In genomic region chr20:44891826-44892225, GRCh38 we compare ENCODE assay signal across 26 cellular contexts. TPM values are rescaled to one million over a fixed set of nuclear protein-coding genes. Genes with fewer than 3 reads are reported as not detected.
DNase-seq lines count a peak whose midpoint lies in the region; ATAC-seq lines count a peak whose summit lies in the region.
"Had no signal": no experiment of that assay in that cellular context is flagged by ENCODE, and none has a peak within 500 bp of the region (broad histone marks: within the 10 kb centered on the region; RNA-seq: fewer than 3 reads in every experiment).

No MANE protein-coding gene starts in this region.

- peak overlapping the region; percentile 87 for H3K27ac Mint-ChIP-seq in activated naive CD4-positive, alpha-beta T cell treated with anti-CD3 and anti-CD28 coated beads, Interleukin-2, amount 50 U/mL, for 24 hours
- H3K27ac Mint-ChIP-seq in T-helper 17 cell (peak overlapping the region; percentile 93), immature natural killer cell (peak overlapping the region; percentile 51 to 88 (median 72))
- H3K27ac Mint-ChIP-seq in stimulated activated effector memory CD8-positive, alpha-beta T cell treated with anti-CD3 and anti-CD28 coated beads, Interleukin-12 subunit alpha, Interleukin-12 subunit beta, amount 100 ng/mL, for 72 hours, result peak overlapping the region; percentile 37
- H3K27ac Mint-ChIP-seq: nephron; stimulated activated naive CD8-positive, alpha-beta T cell treated with anti-CD3 and anti-CD28 coated beads, Interleukin-15, amount 100 ng/mL, for 72 hours had no signal

- peaks cover 94% of the 10 kb centered on the region for H3K4me1 Mint-ChIP-seq in activated naive CD4-positive, alpha-beta T cell treated with anti-CD3 and anti-CD28 coated beads, Interleukin-2, amount 50 U/mL, for 24 hours
- peaks cover 66% of the 10 kb centered on the region for H3K4me1 Mint-ChIP-seq in T-helper 17 cell
- H3K4me1 Mint-ChIP-seq in immature natural killer cell, result peaks cover 90 to 98% of the 10 kb centered on the region in 2 donors
- H3K4me1 Mint-ChIP-seq in stimulated activated effector memory CD8-positive, alpha-beta T cell treated with anti-CD3 and anti-CD28 coated beads, Interleukin-12 subunit alpha, Interleukin-12 subunit beta, amount 100 ng/mL, for 72 hours, result peaks cover 86% of the 10 kb centered on the region

- no peak for DNase-seq in activated naive CD4-positive, alpha-beta T cell treated with Interleukin-2 at 50 U/mL for 16 hours
- DNase-seq in T-helper 17 cell (no peak), immature natural killer cell (no peak), activated gamma-delta T cell treated with Interleukin-2 at 50 U/mL for 16 hours (no peak), hypothalamus (lab: John Stamatoyannopoulos, UW) (no peak), NCI-H2171 (lab: John Stamatoyannopoulos, UW) (no peak)
- DNase-seq in stimulated activated effector memory CD8-positive, alpha-beta T cell treated with anti-CD3 and anti-CD28 coated beads, Interleukin-12 subunit alpha, Interleukin-12 subunit beta, amount 100 ng/mL, for 72 hours (ENCODE audit: low spot score in 2 of 2), result no peak
- DNase-seq: activated CD4-positive, alpha-beta T cell treated with anti-CD3 and anti-CD28 coated beads, Interleukin-2, amount 50 U/mL, for 4 hours; DMS 273 treated with DMSO at 0.1 percent for 48 hours; effector CD8-positive, alpha-beta T cell; foreskin fibroblast; GM23248; MG63; NCI-H1417; NCI-H2081; NCI-H345; NCI-H82; stimulated activated CD4-positive, alpha-beta T cell treated with anti-CD3 and anti-CD28 coated beads, Interleukin-12 subunit alpha, Interleukin-12 subunit beta, amount 100 ng/mL, for 4 hours; stimulated activated CD4-positive, alpha-beta T cell treated with anti-CD3 and anti-CD28 coated beads, Interleukin-4, amount 100 ng/mL, for 24 hours; stimulated activated naive CD8-positive, alpha-beta T cell treated with anti-CD3 and anti-CD28 coated beads, Interleukin-15, amount 100 ng/mL, for 72 hours; tibial artery had no signal

- H3K9me3 Mint-ChIP-seq in activated naive CD4-positive, alpha-beta T cell treated with anti-CD3 and anti-CD28 coated beads, Interleukin-2, amount 50 U/mL, for 24 hours, result no peaks in the 10 kb centered on the region
- H3K9me3 Mint-ChIP-seq in immature natural killer cell, result no peaks in the 10 kb centered on the region
- H3K9me3 Mint-ChIP-seq in stimulated activated effector memory CD8-positive, alpha-beta T cell treated with anti-CD3 and anti-CD28 coated beads, Interleukin-12 subunit alpha, Interleukin-12 subunit beta, amount 100 ng/mL, for 72 hours, result no peaks in the 10 kb centered on the region
- H3K9me3 Mint-ChIP-seq: nephron; stimulated activated naive CD8-positive, alpha-beta T cell treated with anti-CD3 and anti-CD28 coated beads, Interleukin-15, amount 100 ng/mL, for 72 hours had no signal

- no peaks in the 10 kb centered on the region for H3K9me3 ChIP-seq in T-helper 17 cell (ENCODE audit: control insufficient read depth, low read length, poor library complexity, severe bottlenecking)
- H3K9me3 ChIP-seq: MG63, right atrium auricular region, tibial artery had no signal

- H3K4me3 Mint-ChIP-seq in activated naive CD4-positive, alpha-beta T cell treated with anti-CD3 and anti-CD28 coated beads, Interleukin-2, amount 50 U/mL, for 24 hours, result peak overlapping the region; percentile 69
- H3K4me3 Mint-ChIP-seq in T-helper 17 cell (peak overlapping the region; percentile 72), immature natural killer cell (peak overlapping the region in 4 of 5 donors; percentile 55 to 63 (median 58))
- H3K4me3 Mint-ChIP-seq in stimulated activated effector memory CD8-positive, alpha-beta T cell treated with anti-CD3 and anti-CD28 coated beads, Interleukin-12 subunit alpha, Interleukin-12 subunit beta, amount 100 ng/mL, for 72 hours, result no peak overlapping the region
- H3K4me3 Mint-ChIP-seq: CD14-positive monocyte, nephron had no signal

- no peak for ATAC-seq in T-helper 17 cell
- peak; percentile 47 for ATAC-seq in stimulated activated effector memory CD8-positive, alpha-beta T cell treated with anti-CD3 and anti-CD28 coated beads, Interleukin-12 subunit alpha, Interleukin-12 subunit beta, amount 100 ng/mL, for 72 hours
- ATAC-seq: left lobe of liver; stimulated activated naive CD8-positive, alpha-beta T cell treated with anti-CD3 and anti-CD28 coated beads, Interleukin-15, amount 100 ng/mL, for 72 hours had no signal

- H3K36me3 Mint-ChIP-seq in activated naive CD4-positive, alpha-beta T cell treated with anti-CD3 and anti-CD28 coated beads, Interleukin-2, amount 50 U/mL, for 24 hours, result peaks cover 4% of the 10 kb centered on the region
- H3K36me3 Mint-ChIP-seq in T-helper 17 cell (ENCODE audit: low read depth), result peaks cover 9% of the 10 kb centered on the region
- no peaks in the 10 kb centered on the region for H3K36me3 Mint-ChIP-seq in immature natural killer cell
- peaks cover 80% of the 10 kb centered on the region for H3K36me3 Mint-ChIP-seq in stimulated activated effector memory CD8-positive, alpha-beta T cell treated with anti-CD3 and anti-CD28 coated beads, Interleukin-12 subunit alpha, Interleukin-12 subunit beta, amount 100 ng/mL, for 72 hours

- no peaks in the 10 kb centered on the region for H3K27me3 Mint-ChIP-seq in activated naive CD4-positive, alpha-beta T cell treated with anti-CD3 and anti-CD28 coated beads, Interleukin-2, amount 50 U/mL, for 24 hours
- no peaks in the 10 kb centered on the region for H3K27me3 Mint-ChIP-seq in T-helper 17 cell
- peaks cover 0 to 2% (median 0%) of the 10 kb centered on the region in 3 donors for H3K27me3 Mint-ChIP-seq in immature natural killer cell (ENCODE audit: low read depth in 3 of 3)
- H3K27me3 Mint-ChIP-seq: stimulated activated naive CD8-positive, alpha-beta T cell treated with anti-CD3 and anti-CD28 coated beads, Interleukin-15, amount 100 ng/mL, for 72 hours had no signal

RNA-seq across cellular contexts. Expression of gene YWHAB, which starts 6.3 kb away (rescaled TPM):
- 100 to 1,000 TPM; 171 to 176 TPM for total RNA-seq in T-helper 17 cell
- polyA plus RNA-seq in immature natural killer cell, result 100 to 1,000 TPM; 541 to 648 (median 556) TPM

RNA-seq across cellular contexts. Expression of gene PABPC1L, which starts 18.0 kb away (rescaled TPM):
- 10 to 100 TPM; 37.5 to 60.3 TPM for total RNA-seq in T-helper 17 cell
- under 1 TPM in 1 of 3 donors, not detected in 2; 0.99 TPM for polyA plus RNA-seq in immature natural killer cell

Comparison
In these comparisons a context has a peak if more than half of its experiments do, and no peak if none do; other contexts are left out.
1. H3K27ac Mint-ChIP-seq: peak in every context shown above with its lines; median percentile 93 in T-helper 17 cell; 87 in activated naive CD4-positive, alpha-beta T cell treated with anti-CD3 and anti-CD28 coated beads, Interleukin-2, amount 50 U/mL, for 24 hours; 72 in immature natural killer cell; 37 in stimulated activated effector memory CD8-positive, alpha-beta T cell treated with anti-CD3 and anti-CD28 coated beads, Interleukin-12 subunit alpha, Interleukin-12 subunit beta, amount 100 ng/mL, for 72 hours.